9 cellular contexts compared by ENCODE assay signal in genomic region chr9:88398-89037, GRCh38. TPM values are rescaled to one million over a fixed set of nuclear protein-coding genes. Genes with fewer than 3 reads are reported as not detected.
A peak's percentile ranks its signal among the peaks of the same experiment; 100 is the strongest.
DNase-seq lines count a peak whose midpoint lies in the region; ATAC-seq, FAIRE-seq and TF ChIP-seq lines count a peak whose summit lies in the region.
"Not testable (repeated sequence)": the region's sequence is repeated elsewhere in the genome, so short reads cannot be mapped to it uniquely, and the experiment has no call there.
"Had no signal": no experiment of that assay in that cellular context is flagged by ENCODE, and none has a peak within 500 bp of the region (broad histone marks: within the 10 kb centered on the region; RNA-seq: fewer than 3 reads in every experiment).

No MANE protein-coding gene starts in this region.

- POLR2A ChIA-PET in A549 (lab: Yijun Ruan, JAX); activated CD8-positive, alpha-beta T cell treated with anti-CD3 and anti-CD28 coated beads, Interleukin-2, amount 10 ng/mL, durations not matched to agents 7 days and 5 days (lab: Charles Lee): not testable (repeated sequence)

- H3K27me3 Mint-ChIP-seq in activated CD8-positive, alpha-beta T cell treated with anti-CD3 and anti-CD28 coated beads, Interleukin-2, amount 10 ng/mL, durations not matched to agents 7 days and 5 days (ENCODE audit: low read depth), result not testable (repeated sequence)

- H3K9me2 ChIP-seq in neural cell (ENCODE audit: insufficient read depth, low read length), result not testable (repeated sequence)

- not testable (repeated sequence) for H3K9me3 ChIP-seq in A549; neural cell (ENCODE audit: low read length)

- peak; percentile 88 to 97 for ATAC-seq in A549
- peak; percentile 88 for ATAC-seq in GM18907 (IDR thresholded peaks at IDR 0.05; ENCODE audit: unreplicated experiment)
- peak; percentile 78 for ATAC-seq in GM21576 (IDR thresholded peaks at IDR 0.05; ENCODE audit: unreplicated experiment)
- ATAC-seq in HG03039 (IDR thresholded peaks at IDR 0.05; ENCODE audit: unreplicated experiment), result peak; percentile 68
- peak; percentile 85 for ATAC-seq in activated CD8-positive, alpha-beta T cell treated with anti-CD3 and anti-CD28 coated beads, Interleukin-2, amount 10 ng/mL, durations not matched to agents 7 days and 5 days
- ATAC-seq in Right ventricle myocardium superior (ENCODE audit: poor library complexity), result peak; percentile 94

- not testable (repeated sequence) for H3K4me1 ChIP-seq in A549

- H3K9ac ChIP-seq in neural cell (ENCODE audit: low read length), result not testable (repeated sequence)

- not testable (repeated sequence) for H3K27ac ChIP-seq in A549; neural cell (ENCODE audit: low read length)

- H3K4me1 Mint-ChIP-seq in activated CD8-positive, alpha-beta T cell treated with anti-CD3 and anti-CD28 coated beads, Interleukin-2, amount 10 ng/mL, durations not matched to agents 7 days and 5 days (ENCODE audit: low read depth), result not testable (repeated sequence)

- not testable (repeated sequence) for H4K20me1 ChIP-seq in neural cell (ENCODE audit: insufficient read depth)

- not testable (repeated sequence) for H3F3A ChIP-seq in neural cell (ENCODE audit: insufficient read depth, low read length, poor library complexity, severe bottlenecking)

- TF ChIP-seq CTCF in A549 (IDR thresholded peaks at IDR 0.05), result not testable (repeated sequence)
- peak; percentile 55 for TF ChIP-seq CTCF in neural cell (IDR thresholded peaks at IDR 0.05; ENCODE audit: poor library complexity, severe bottlenecking)

- H3K4me3 ChIP-seq in A549; neural cell (ENCODE audit: low read length): not testable (repeated sequence)

- H3K27ac Mint-ChIP-seq in activated CD8-positive, alpha-beta T cell treated with anti-CD3 and anti-CD28 coated beads, Interleukin-2, amount 10 ng/mL, durations not matched to agents 7 days and 5 days, result not testable (repeated sequence)

- not testable (repeated sequence) for H3K27me3 ChIP-seq in neural cell (ENCODE audit: insufficient read depth, low read depth, low read length)

- not testable (repeated sequence) for H3K9me3 Mint-ChIP-seq in activated CD8-positive, alpha-beta T cell treated with anti-CD3 and anti-CD28 coated beads, Interleukin-2, amount 10 ng/mL, durations not matched to agents 7 days and 5 days (ENCODE audit: insufficient read depth)

- not testable (repeated sequence) for H3K36me3 Mint-ChIP-seq in activated CD8-positive, alpha-beta T cell treated with anti-CD3 and anti-CD28 coated beads, Interleukin-2, amount 10 ng/mL, durations not matched to agents 7 days and 5 days (ENCODE audit: low read depth)

- H3K79me2 ChIP-seq in neural cell (replicated peaks; ENCODE audit: insufficient read depth, low read length), result not testable (repeated sequence)

- DNase-seq in A549 (ENCODE audit: low read depth in 1 of 2, low spot score in 1 of 2); activated CD8-positive, alpha-beta T cell treated with anti-CD3 and anti-CD28 coated beads, Interleukin-2, amount 10 ng/mL, durations not matched to agents 7 days and 5 days; Right ventricle myocardium superior: not testable (repeated sequence)
- peak; percentile 11 for DNase-seq in NAMALWA (ENCODE audit: low spot score)

- H2AFZ ChIP-seq in neural cell (ENCODE audit: low read depth, low read length), result not testable (repeated sequence)

- peak overlapping the region; percentile 30; the same call in 2 of the 3 replicates for H3K4me2 ChIP-seq in A549
- H3K4me2 ChIP-seq in neural cell (ENCODE audit: low read length), result not testable (repeated sequence)

- TF ChIP-seq RAD21 in A549 (conservative IDR thresholded peaks at IDR 0.05 in 1 of 2, IDR thresholded peaks at IDR 0.05 in 1 of 2), result not testable (repeated sequence)
- peak; percentile 34 for TF ChIP-seq RAD21 in neural cell (conservative IDR thresholded peaks at IDR 0.05)

- TF ChIP-seq EP300 in A549 (IDR thresholded peaks at IDR 0.05); neural cell (conservative IDR thresholded peaks at IDR 0.05; ENCODE audit: poor library complexity, severe bottlenecking): not testable (repeated sequence)

- WGBS in A549 (ENCODE audit: missing lambda C conversion rate), result 2% methylated on average over 4 of the region's 11 CpGs

- H3K4me3 Mint-ChIP-seq in activated CD8-positive, alpha-beta T cell treated with anti-CD3 and anti-CD28 coated beads, Interleukin-2, amount 10 ng/mL, durations not matched to agents 7 days and 5 days, result not testable (repeated sequence)

- intact Hi-C loops in Right ventricle myocardium superior (cut with DNase I), result not testable (repeated sequence)

- H3K36me3 ChIP-seq in neural cell (ENCODE audit: insufficient read depth, low read length), result not testable (repeated sequence)

- not testable (repeated sequence) for TF ChIP-seq POLR2A in A549 (IDR thresholded peaks at IDR 0.05; ENCODE audit: low read length)

- CTCF ChIA-PET in A549 (lab: Yijun Ruan, JAX), result interaction anchor here (1.0 kb wide), 1 partner anchor 15 kb away, joined by 3 read pairs; no protein-coding TSS in a partner anchor
- CTCF ChIA-PET in activated CD8-positive, alpha-beta T cell treated with anti-CD3 and anti-CD28 coated beads, Interleukin-2, amount 10 ng/mL, durations not matched to agents 7 days and 5 days (lab: Charles Lee), result not testable (repeated sequence)

- FAIRE-seq in A549 (lab: Jason Lieb, UNC), result not testable (repeated sequence)

TF ChIP-seq in neural cell, 6 proteins besides CTCF, POLR2A, EP300 and RAD21:
- TF ChIP-seq SMC3 (conservative IDR thresholded peaks at IDR 0.05; ENCODE audit: poor library complexity), result peak; percentile 56

RNA-seq across cellular contexts. Expression of gene FOXD4, which starts 29.7 kb away (rescaled TPM):
- polyA plus RNA-seq in A549 (2011; rRNA removed) (0.33 and 0.35 TPM in 2 replicates), A549 (2017; fragmentation: RNase III; extraction: RNeasy Plus Mini Kit Qiagen cat#74134 plus additional on column Dnase treatment) (0.45 to 0.50 TPM (median 0.49 TPM) in 3 replicates), neural cell (2.3 and 2.5 TPM in 2 replicates)
- 0.45 and 0.60 TPM in 2 replicates for polyA plus RNA-seq in A549 (2012; cell fraction: cytosol; rRNA removed)
- polyA plus RNA-seq in A549 (2012; cell fraction: nucleus; rRNA removed), result 1.8 and 1.9 TPM in 2 replicates
- 0.12 TPM in 1 of 2 replicates, not detected in the other for polyA minus RNA-seq in A549 (2011; rRNA and poly(A)+ RNA removed)
- total RNA-seq in activated CD8-positive, alpha-beta T cell treated with anti-CD3 and anti-CD28 coated beads, Interleukin-2, amount 10 ng/mL, durations not matched to agents 7 days and 5 days, result under 1 TPM in 1 of 2 experiments, not detected in 1; 0.52 TPM
- not detected for total RNA-seq in Right ventricle myocardium superior
- 2.9 and 3.2 TPM in 2 replicates for polyA minus RNA-seq in neural cell
- polyA plus RNA-seq: CD8-positive, alpha-beta memory T cell had no signal

RNA-seq across cellular contexts. Expression of gene WASHC1, which starts 59.3 kb away (rescaled TPM):
- polyA plus RNA-seq in A549 (2011; rRNA removed), result 7.3 and 7.7 TPM in 2 replicates
- polyA plus RNA-seq in A549 (2012; cell fraction: cytosol; rRNA removed), result 11.9 and 13.1 TPM in 2 replicates
- polyA plus RNA-seq in A549 (2012; cell fraction: nucleus; rRNA removed), result 46.4 and 50.1 TPM in 2 replicates
- 7.3 to 8.7 TPM (median 7.4 TPM) in 3 replicates for polyA plus RNA-seq in A549 (2017; fragmentation: RNase III; extraction: RNeasy Plus Mini Kit Qiagen cat#74134 plus additional on column Dnase treatment)
- polyA minus RNA-seq in A549 (2011; rRNA and poly(A)+ RNA removed), result 7.2 and 7.8 TPM in 2 replicates
- 10 to 100 TPM; 22.8 to 24.7 TPM for total RNA-seq in activated CD8-positive, alpha-beta T cell treated with anti-CD3 and anti-CD28 coated beads, Interleukin-2, amount 10 ng/mL, durations not matched to agents 7 days and 5 days
- 12.6 TPM for total RNA-seq in Right ventricle myocardium superior
- 14.8 and 15.2 TPM in 2 replicates for polyA plus RNA-seq in neural cell
- polyA minus RNA-seq in neural cell, result 5.4 and 5.6 TPM in 2 replicates
